In the genomic region with DNA sequence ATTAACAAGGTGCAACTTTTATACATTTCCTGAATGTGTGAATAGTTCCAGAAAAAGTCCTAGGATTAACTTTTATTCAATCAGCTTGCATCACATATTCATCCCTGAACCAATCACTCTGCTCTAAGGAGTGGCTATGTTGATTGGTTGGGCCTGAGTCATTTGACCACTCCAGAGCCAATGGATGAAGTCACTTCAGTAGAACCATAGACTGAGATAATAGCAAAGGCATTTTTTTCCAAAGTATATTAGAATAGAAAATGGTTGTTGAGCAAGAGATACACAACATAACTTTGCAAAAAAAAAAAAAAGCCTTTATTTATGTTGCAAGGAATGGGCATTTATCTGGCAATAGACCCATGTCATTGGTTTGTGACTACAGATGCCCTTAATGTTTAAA, we compare ENCODE assay signal across 18 cellular contexts. TPM values are rescaled to one million over a fixed set of nuclear protein-coding genes. Genes with fewer than 3 reads are reported as not detected.
A peak's percentile ranks its signal among the peaks of the same experiment; 100 is the strongest.
DNase-seq lines count a peak whose midpoint lies in the region; ATAC-seq, FAIRE-seq and TF ChIP-seq lines count a peak whose summit lies in the region.
"Had no signal": no experiment of that assay in that cellular context is flagged by ENCODE, and none has a peak within 500 bp of the region (broad histone marks: within the 10 kb centered on the region; RNA-seq: fewer than 3 reads in every experiment).

No MANE protein-coding gene starts in this region.

- POLR2A ChIA-PET in A549 (lab: Yijun Ruan, JAX): no interaction called here

- H3K36me3 ChIP-seq in mesenchymal stem cell (ENCODE audit: control insufficient read depth in 1 of 2, insufficient read depth in 2 of 2, low read depth in 1 of 2, low read length in 2 of 2): no peaks in the 10 kb centered on the region
- H3K36me3 ChIP-seq: HAP-1, SJCRH30 had no signal

- no peaks in the 10 kb centered on the region for H3K36me3 Mint-ChIP-seq in T-helper 2 cell treated with Interferon-gamma antibody and Interleukin-4, amounts not matched to agents 5 μg/mL and 100 μg/mL, for 36 hours (ENCODE audit: low read depth)

- H3K79me1 ChIP-seq in mesenchymal stem cell (replicated peaks; ENCODE audit: low read length, poor library complexity, severe bottlenecking): no peaks in the 10 kb centered on the region

- H3K4ac ChIP-seq in mesenchymal stem cell (ENCODE audit: low read depth in 1 of 2, low read length in 2 of 2): no peak overlapping the region

- no peak overlapping the region for H3K18ac ChIP-seq in mesenchymal stem cell (ENCODE audit: low read depth in 1 of 2, low read length in 2 of 2)

- H2BK5ac ChIP-seq in mesenchymal stem cell (ENCODE audit: low read depth, low read length, poor library complexity, severe bottlenecking): no peak overlapping the region

- no peaks in the 10 kb centered on the region for H3K27me3 ChIP-seq in mesenchymal stem cell (ENCODE audit: control insufficient read depth in 1 of 2, insufficient read depth in 1 of 2, low read length in 2 of 2)
- H3K27me3 ChIP-seq: SJCRH30 had no signal

- H2AK5ac ChIP-seq in mesenchymal stem cell (ENCODE audit: low read length, severe bottlenecking): no peak overlapping the region

- FAIRE-seq in A549 (lab: Jason Lieb, UNC): no peak
- FAIRE-seq: HTR-8/SVneo had no signal

- H4K91ac ChIP-seq in mesenchymal stem cell (ENCODE audit: low read length): no peak overlapping the region

- no peak overlapping the region for H3K9ac ChIP-seq in mesenchymal stem cell (ENCODE audit: low read length)

- no peak overlapping the region for H2BK120ac ChIP-seq in mesenchymal stem cell (ENCODE audit: low read depth, low read length)

- no peak overlapping the region for H4K8ac ChIP-seq in mesenchymal stem cell (ENCODE audit: low read length)

- no peak for TF ChIP-seq EP300 in A549 (IDR thresholded peaks at IDR 0.05)

- no peak overlapping the region for H2AFZ ChIP-seq in mesenchymal stem cell (ENCODE audit: low read depth, low read length)

- no peak overlapping the region for H3K14ac ChIP-seq in mesenchymal stem cell (ENCODE audit: low read length in 2 of 2)

- H3K4me1 ChIP-seq in A549: peaks cover 21% of the 10 kb centered on the region
- no peaks in the 10 kb centered on the region for H3K4me1 ChIP-seq in mesenchymal stem cell (ENCODE audit: control insufficient read depth, insufficient read depth, low read depth, low read length)
- H3K4me1 ChIP-seq: HAP-1 had no signal

- no peak overlapping the region for H2BK12ac ChIP-seq in mesenchymal stem cell (ENCODE audit: low read length in 2 of 2)

- DNase-seq in A549 (ENCODE audit: low read depth in 1 of 2, low spot score in 1 of 2) (no peak), H4 (ENCODE audit: low spot score) (peak; percentile 46), epithelial cell of prostate (ENCODE audit: low read depth, low spot score) (no peak), mesenchymal stem cell (peak; percentile 61), GM20000 (ENCODE audit: low spot score) (no peak)
- no peak for DNase-seq in T-helper 2 cell treated with Interferon-gamma antibody and Interleukin-4, amounts not matched to agents 5 μg/mL and 100 μg/mL, for 36 hours (ENCODE audit: low spot score)
- DNase-seq: 8988T, C1 segment of cervical spinal cord, DMS153, NCI-H1930, NCI-H2171, NCI-H446, SJCRH30 had no signal

- H3K4me3 ChIP-seq in A549 (no peak overlapping the region), mesenchymal stem cell (ENCODE audit: insufficient read depth in 1 of 2, low read depth in 1 of 2, low read length in 2 of 2) (no peak overlapping the region)
- H3K4me3 ChIP-seq: HAP-1, SJCRH30 had no signal

- CTCF ChIA-PET in A549 (lab: Yijun Ruan, JAX): interaction anchor here (0.7 to 1.9 kb wide), 2 partner anchors 12 to 262 kb away, joined by 3 to 9 read pairs; no protein-coding TSS in a partner anchor

- peak overlapping the region; percentile 83 to 86; a peak in 4 of 6 replicates for H3K27ac ChIP-seq in A549
- peak overlapping the region; percentile 53 for H3K27ac ChIP-seq in epithelial cell of prostate
- no peak overlapping the region for H3K27ac ChIP-seq in mesenchymal stem cell (ENCODE audit: low read length, poor library complexity, severe bottlenecking)
- H3K27ac ChIP-seq: HL-60, SJCRH30 had no signal

- no peak for TF ChIP-seq CTCF in A549 (IDR thresholded peaks at IDR 0.05)
- no peak for TF ChIP-seq CTCF in GM20000 (IDR thresholded peaks at IDR 0.05; ENCODE audit: extremely low read depth, missing control alignments)

- no peaks in the 10 kb centered on the region for H3K9me3 Mint-ChIP-seq in T-helper 2 cell treated with Interferon-gamma antibody and Interleukin-4, amounts not matched to agents 5 μg/mL and 100 μg/mL, for 36 hours

- no peak overlapping the region for H3K27ac Mint-ChIP-seq in T-helper 2 cell treated with Interferon-gamma antibody and Interleukin-4, amounts not matched to agents 5 μg/mL and 100 μg/mL, for 36 hours

- H3K4me3 Mint-ChIP-seq in T-helper 2 cell treated with Interferon-gamma antibody and Interleukin-4, amounts not matched to agents 5 μg/mL and 100 μg/mL, for 36 hours: no peak overlapping the region

- no peaks in the 10 kb centered on the region for H3K27me3 Mint-ChIP-seq in T-helper 2 cell treated with Interferon-gamma antibody and Interleukin-4, amounts not matched to agents 5 μg/mL and 100 μg/mL, for 36 hours (ENCODE audit: low read depth)

- TF ChIP-seq POLR2A in A549 (IDR thresholded peaks at IDR 0.05; ENCODE audit: low read length): no peak

- no peaks in the 10 kb centered on the region for H3K4me1 Mint-ChIP-seq in T-helper 2 cell treated with Interferon-gamma antibody and Interleukin-4, amounts not matched to agents 5 μg/mL and 100 μg/mL, for 36 hours (ENCODE audit: low read depth)

- H3K4me2 ChIP-seq in A549 (no peak overlapping the region), mesenchymal stem cell (ENCODE audit: low read length, poor library complexity, severe bottlenecking) (no peak overlapping the region)

- H3K23ac ChIP-seq in mesenchymal stem cell (ENCODE audit: low read length in 2 of 2): no peak overlapping the region

- H3K9me3 ChIP-seq in A549: no peaks in the 10 kb centered on the region
- no peaks in the 10 kb centered on the region for H3K9me3 ChIP-seq in mesenchymal stem cell (ENCODE audit: control insufficient read depth, low read length)
- H3K9me3 ChIP-seq: HAP-1, SJCRH30 had no signal

- peak overlapping the region; percentile 21 for H2BK15ac ChIP-seq in mesenchymal stem cell (ENCODE audit: low read depth, poor library complexity, severe bottlenecking)

- TF ChIP-seq RAD21 in A549 (conservative IDR thresholded peaks at IDR 0.05 in 1 of 2, IDR thresholded peaks at IDR 0.05 in 1 of 2): no peak

- ATAC-seq in A549 (no peak), HG03342 (IDR thresholded peaks at IDR 0.05; ENCODE audit: unreplicated experiment) (no peak), HG03139 (IDR thresholded peaks at IDR 0.05; ENCODE audit: unreplicated experiment) (no peak)

TF ChIP-seq in A549, 52 proteins besides CTCF, POLR2A, EP300 and RAD21:
- TF ChIP-seq BHLHE40 (IDR thresholded peaks at IDR 0.05; ENCODE audit: low read depth, low read length) (no peak), ESRRA (IDR thresholded peaks at IDR 0.05; ENCODE audit: borderline replicate concordance, low read length) (no peak), KDM5A (IDR thresholded peaks at IDR 0.05) (no peak), NFE2L2 (conservative IDR thresholded peaks at IDR 0.05; ENCODE audit: low read length) (no peak), CBX8 (IDR thresholded peaks at IDR 0.05) (no peak)

RNA-seq across cellular contexts. Expression of a gene that starts 55.5 kb away (rescaled TPM):
- polyA plus RNA-seq in A549 (2011; rRNA removed) (3.1 and 5.4 TPM in 2 replicates), A549 (2017; fragmentation: RNase III; extraction: RNeasy Plus Mini Kit Qiagen cat#74134 plus additional on column Dnase treatment) (0.71 to 1.1 TPM (median 0.92 TPM) in 3 replicates)
- 0.30 and 0.38 TPM in 2 replicates for polyA plus RNA-seq in A549 (2012; cell fraction: cytosol; rRNA removed)
- 0.37 and 0.88 TPM in 2 replicates for polyA plus RNA-seq in A549 (2012; cell fraction: nucleus; rRNA removed)
- polyA minus RNA-seq in A549 (2011; rRNA and poly(A)+ RNA removed): 2.1 and 2.7 TPM in 2 replicates
- total RNA-seq in H4 (2014; rRNA removed; shearing (Covaris generic)): 0.45 and 0.53 TPM in 2 replicates
- 0.87 TPM for polyA plus RNA-seq in mesenchymal stem cell (2013, experiment 1 of 2)
- polyA plus RNA-seq in mesenchymal stem cell (2013, experiment 2 of 2): 0.90 TPM

Comparison
In these comparisons a context has a peak if more than half of its experiments do, and no peak if none do; other contexts are left out.
1. DNase-seq: peak in H4 (single experiment) and mesenchymal stem cell (single experiment); none in A549 (0 of 2), epithelial cell of prostate (single experiment), GM20000 (single experiment) and T-helper 2 cell treated with Interferon-gamma antibody and Interleukin-4, amounts not matched to agents 5 μg/mL and 100 μg/mL, for 36 hours (single experiment).